ENCODE assay signal across 8 cellular contexts in the genomic region with DNA sequence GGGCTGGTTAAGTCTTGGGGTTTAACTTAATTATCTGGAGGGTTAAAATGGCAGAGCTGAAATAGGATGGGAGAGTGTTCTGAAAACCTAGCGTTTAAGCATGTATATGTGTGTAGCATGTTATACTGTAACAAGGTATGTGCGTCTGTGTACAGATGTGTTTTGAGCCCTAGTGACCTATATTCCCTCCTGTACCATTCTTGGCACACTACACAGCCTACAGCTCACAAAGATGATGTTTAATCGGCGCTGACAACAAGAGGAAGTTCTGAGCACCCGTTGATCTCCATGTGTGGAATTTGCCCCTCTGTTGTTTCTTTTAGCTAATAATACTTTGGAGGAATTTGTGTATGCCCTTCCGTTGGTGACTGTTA. TPM values are rescaled to one million over a fixed set of nuclear protein-coding genes. Genes with fewer than 3 reads are reported as not detected.
A peak's percentile ranks its signal among the peaks of the same experiment; 100 is the strongest.
DNase-seq lines count a peak whose midpoint lies in the region; TF ChIP-seq lines count a peak whose summit lies in the region.

No MANE protein-coding gene starts in this region.

- no peaks in the 10 kb centered on the region for H3K9me3 Mint-ChIP-seq in HFFc6

- peak overlapping the region; percentile 94 for H3K4me3 Mint-ChIP-seq in HFFc6

- H3K36me3 Mint-ChIP-seq in HFFc6 (ENCODE audit: low read depth): no peaks in the 10 kb centered on the region; the same call in 1 of the 2 replicates

- DNase-seq in AG08396 (ENCODE audit: low spot score) (peak; percentile 13), HFFc6 (no peak), mucosa of gallbladder (ENCODE audit: low spot score) (peak; percentile 46), A172 (ENCODE audit: low spot score) (no peak), KG1 (lab: John Stamatoyannopoulos, UW) (no peak), iPS-NIHi7 (ENCODE audit: extremely low spot score) (no peak), posterior cingulate gyrus (no peak)
- peak; percentile 3 for DNase-seq in central memory CD4-positive, alpha-beta T cell

- no peak for TF ChIP-seq CTCF in HFFc6 (IDR thresholded peaks at IDR 0.05)

- H3K4me1 Mint-ChIP-seq in HFFc6 (ENCODE audit: low read depth): peaks cover 42% of the 10 kb centered on the region

- H3K27ac Mint-ChIP-seq in HFFc6: peak overlapping the region; percentile 12

- intact Hi-C loops in posterior cingulate gyrus (cut with DNase I): no loop called here

- H3K27me3 Mint-ChIP-seq in HFFc6 (ENCODE audit: insufficient read depth): no peaks in the 10 kb centered on the region; the same call in none of the 2 replicates

RNA-seq across cellular contexts. Expression of a gene that starts 1.4 kb away (rescaled TPM):
- total RNA-seq in HFFc6 (2021; fragmentation: NEBNext Ultra II Directional; extraction: Animal tissue kit (Norgen Biotek cat#: 25700)): 10 to 100 TPM; 12.2 to 15.6 (median 13.7) TPM
- total RNA-seq in mucosa of gallbladder: 38.6 TPM
- total RNA-seq in A172 (2014; rRNA removed; shearing (Covaris generic)): 11.6 and 12.4 TPM in 2 replicates

Comparison
In these comparisons a context has a peak if more than half of its experiments do, and no peak if none do; other contexts are left out.
1. DNase-seq: peak in AG08396 (single experiment), central memory CD4-positive, alpha-beta T cell (single experiment) and mucosa of gallbladder (single experiment); none in HFFc6 (single experiment), A172 (single experiment), KG1 (single experiment), iPS-NIHi7 (single experiment) and posterior cingulate gyrus (0 of 10).